In genomic region chr3:120615863-120616599, GRCh38 we compare ENCODE assay signal across 9 cellular contexts. TPM values are rescaled to one million over a fixed set of nuclear protein-coding genes. Genes with fewer than 3 reads are reported as not detected.
DNase-seq lines count a peak whose midpoint lies in the region; ATAC-seq, FAIRE-seq and TF ChIP-seq lines count a peak whose summit lies in the region.
"Had no signal": no experiment of that assay in that cellular context is flagged by ENCODE, and none has a peak within 500 bp of the region (broad histone marks: within the 10 kb centered on the region; RNA-seq: fewer than 3 reads in every experiment).

No MANE protein-coding gene starts in this region.

- TF ChIP-seq RAD21 in liver (IDR thresholded peaks at IDR 0.05) (no peak), HepG2 (CRISPR knock-in tag; IDR thresholded peaks at IDR 0.05) (no peak)

- ATAC-seq in HepG2: no peak
- no peak for ATAC-seq in GM21717 (IDR thresholded peaks at IDR 0.05; ENCODE audit: unreplicated experiment)
- ATAC-seq: A549 had no signal

- CTCF ChIA-PET in HepG2 (lab: Yijun Ruan, JAX; ENCODE audit: low intra/inter-chr PET ratio, low total read pairs): no interaction called here

- no peaks in the 10 kb centered on the region for H3K4me1 ChIP-seq in liver (ENCODE audit: control insufficient read depth in 4 of 4, insufficient read depth in 4 of 4, low read length in 3 of 4)
- H3K4me1 ChIP-seq in HepG2 (ENCODE audit: insufficient read depth, low read length): no peaks in the 10 kb centered on the region
- H3K4me1 ChIP-seq: A549 had no signal

- no peak for TF ChIP-seq POLR2A in HepG2 (IDR thresholded peaks at IDR 0.05; ENCODE audit: insufficient read depth in 1 of 2, low read depth in 2 of 2, low read length in 2 of 2)

- TF ChIP-seq CTCF in liver (IDR thresholded peaks at IDR 0.05; ENCODE audit: low read depth, low read length, missing input control): no peak
- no peak for TF ChIP-seq CTCF in HepG2 (CRISPR knock-in tag; IDR thresholded peaks at IDR 0.05)

- no peak for FAIRE-seq in HepG2 (lab: Jason Lieb, UNC)
- FAIRE-seq: A549 had no signal

- H3K4me3 ChIP-seq in liver (ENCODE audit: low read depth in 1 of 3, low read length in 3 of 3): no peak overlapping the region
- no peak overlapping the region for H3K4me3 ChIP-seq in HepG2 (replicated peaks in 1 of 3; ENCODE audit: insufficient read depth in 1 of 3, low read depth in 2 of 3, low read length in 3 of 3)
- H3K4me3 ChIP-seq: A549 had no signal

- H3K9ac ChIP-seq in liver (ENCODE audit: low read depth in 1 of 2, low read length in 2 of 2): no peak overlapping the region
- H3K9ac ChIP-seq in HepG2 (ENCODE audit: insufficient read depth, low read depth, low read length): no peak overlapping the region

- POLR2A ChIA-PET in HepG2 (lab: Yijun Ruan, JAX): no interaction called here

- no peak overlapping the region for H2AFZ ChIP-seq in HepG2 (ENCODE audit: low read length)

- BruUV-seq in HepG2 (replicated peaks; lab: Mats Ljungman, UMichigan): no TSS peak

- intact Hi-C loops in HepG2 (cut with micrococcal nuclease; ENCODE audit: unreplicated experiment): no loop called here

- in situ Hi-C loops in HepG2 (cut with HindIII; ENCODE audit: extremely low pct_ligation_motif_present, low pct_unique_long_range_greater_than_20kb): no loop called here

- no peaks in the 10 kb centered on the region for H4K20me1 ChIP-seq in HepG2 (ENCODE audit: insufficient read depth, low read length)

- H3K4me2 ChIP-seq in HepG2 (ENCODE audit: low read depth, low read length): no peak overlapping the region
- H3K4me2 ChIP-seq: A549 had no signal

- H3K36me3 ChIP-seq in liver (ENCODE audit: control insufficient read depth in 4 of 4, insufficient read depth in 3 of 4, low read depth in 1 of 4, low read length in 3 of 4): no peaks in the 10 kb centered on the region
- no peaks in the 10 kb centered on the region for H3K36me3 ChIP-seq in HepG2 (replicated peaks in 1 of 2; ENCODE audit: control insufficient read depth in 1 of 2, insufficient read depth in 2 of 2, low read length in 2 of 2)

- no peak overlapping the region for H3K27ac ChIP-seq in liver (ENCODE audit: low read depth in 1 of 2, low read length in 2 of 2)
- no peak overlapping the region for H3K27ac ChIP-seq in HepG2 (ENCODE audit: extremely low read length, insufficient read depth, low read length)
- H3K27ac ChIP-seq: A549 had no signal

- H3K79me2 ChIP-seq in HepG2 (ENCODE audit: insufficient read depth, low read length): no peaks in the 10 kb centered on the region

- DNase-seq in HepG2 (ENCODE audit: low spot score) (no peak), astrocyte of the hippocampus (ENCODE audit: low read depth, low spot score) (peak; percentile 78), islet precursor cell (peak; percentile 79), HuH-7.5 (ENCODE audit: low spot score) (no peak), NCI-H524 treated with DMSO at 0.1 percent for 48 hours (lab: John Stamatoyannopoulos, UW) (no peak), NCI-H187 (lab: John Stamatoyannopoulos, UW) (no peak)

- WGBS in liver: 82% methylated on average over 13 of the region's 13 CpGs
- 81% methylated on average over 9 of the region's 13 CpGs for WGBS in HepG2 (ENCODE audit: low lambda C conversion rate)

- no peaks in the 10 kb centered on the region for H3K9me3 ChIP-seq in liver (ENCODE audit: control insufficient read depth in 4 of 4, low read length in 3 of 4)
- H3K9me3 ChIP-seq in HepG2 (ENCODE audit: low read length): no peaks in the 10 kb centered on the region
- H3K9me3 ChIP-seq: A549 had no signal

- TF ChIP-seq EP300 in HepG2 (IDR thresholded peaks at IDR 0.05; ENCODE audit: low read depth in 2 of 2, low read length in 2 of 2) (no peak), HepG2 (CRISPR knock-in tag; IDR thresholded peaks at IDR 0.05; ENCODE audit: borderline replicate concordance) (no peak)

- H3K27me3 ChIP-seq in liver (ENCODE audit: control insufficient read depth in 4 of 4, insufficient read depth in 4 of 4, low read length in 3 of 4): no peaks in the 10 kb centered on the region
- H3K27me3 ChIP-seq in HepG2 (ENCODE audit: control insufficient read depth in 1 of 2, insufficient read depth in 2 of 2, low read length in 2 of 2): no peaks in the 10 kb centered on the region

TF ChIP-seq in liver, 16 proteins besides CTCF, POLR2A, EP300 and RAD21:
- TF ChIP-seq YY1 (IDR thresholded peaks at IDR 0.05) (peak; percentile 29), RXRA (IDR thresholded peaks at IDR 0.05) (no peak)

TF ChIP-seq in HepG2, 621 proteins besides CTCF, POLR2A, EP300 and RAD21 (continues in another document):
- no peak for TF ChIP-seq ZNF839 (CRISPR knock-in tag; IDR thresholded peaks at IDR 0.05; ENCODE audit: borderline replicate concordance)
- TF ChIP-seq ZNF232 (CRISPR knock-in tag; IDR thresholded peaks at IDR 0.05; ENCODE audit: borderline replicate concordance): no peak
- TF ChIP-seq FOXJ3 (CRISPR knock-in tag; IDR thresholded peaks at IDR 0.05; ENCODE audit: borderline replicate concordance): no peak
- TF ChIP-seq RARA (CRISPR knock-in tag; IDR thresholded peaks at IDR 0.05): no peak
- TF ChIP-seq HNF1A (IDR thresholded peaks at IDR 0.05; ENCODE audit: low read depth): no peak
- no peak for TF ChIP-seq HNF1A (CRISPR knock-in tag; IDR thresholded peaks at IDR 0.05; ENCODE audit: borderline replicate concordance)
- TF ChIP-seq ZNF772 (CRISPR knock-in tag; IDR thresholded peaks at IDR 0.05): no peak
- TF ChIP-seq ZNF691 (CRISPR knock-in tag; IDR thresholded peaks at IDR 0.05; ENCODE audit: borderline replicate concordance, low read depth): no peak
- no peak for TF ChIP-seq KDM4B (CRISPR knock-in tag; IDR thresholded peaks at IDR 0.05)
- TF ChIP-seq JARID2 (CRISPR knock-in tag; IDR thresholded peaks at IDR 0.05; ENCODE audit: insufficient replicate concordance): no peak
- TF ChIP-seq HNRNPL (IDR thresholded peaks at IDR 0.05; ENCODE audit: low read depth, low read length): no peak
- TF ChIP-seq PTBP1 (IDR thresholded peaks at IDR 0.05; ENCODE audit: low read depth, low read length, poor library complexity, severe bottlenecking): no peak
- TF ChIP-seq KMT2A (CRISPR knock-in tag; IDR thresholded peaks at IDR 0.05): no peak

RNA-seq across cellular contexts. Expression of gene NDUFB4, which starts 19.9 kb away (rescaled TPM):
- total RNA-seq in liver (10 to 100 TPM; 28.4 to 29.8 TPM), HepG2 (2016; rRNA removed; fragmentation: Illumina TruSeq; extraction: Trizol) (115 and 117 TPM in 2 replicates)
- polyA plus RNA-seq in liver (100 to 1,000 TPM; 124 to 269 TPM), HepG2 (2011; rRNA removed) (114 and 116 TPM in 2 replicates)
- total RNA-seq in HepG2 (2016; cell fraction: cytosol; rRNA removed; fragmentation: Illumina TruSeq; extraction: Trizol; ENCODE audit: low read depth): 39.9 and 43.6 TPM in 2 replicates
- 110 and 124 TPM in 2 replicates for total RNA-seq in HepG2 (2016; cell fraction: insoluble cytoplasmic fraction; rRNA removed; fragmentation: Illumina TruSeq; extraction: Trizol)
- total RNA-seq in HepG2 (2016; cell fraction: membrane; rRNA removed; fragmentation: Illumina TruSeq; extraction: Trizol): 33.6 and 35.8 TPM in 2 replicates
- 55.5 and 56.1 TPM in 2 replicates for total RNA-seq in HepG2 (2016; cell fraction: nucleus; rRNA removed; fragmentation: Illumina TruSeq; extraction: Trizol)
- polyA plus RNA-seq in HepG2 (2011; cell fraction: cytosol; rRNA removed): 159 and 174 TPM in 2 replicates
- polyA plus RNA-seq in HepG2 (2011; cell fraction: nucleus; rRNA removed): 62.2 and 63.2 TPM in 2 replicates
- 93.3 and 104 TPM in 2 replicates for polyA plus RNA-seq in HepG2 (2012)
- polyA plus RNA-seq in HepG2 (2016; cell fraction: cytosol; fragmentation: Illumina TruSeq; extraction: Trizol; ENCODE audit: low read depth): 81.3 and 104 TPM in 2 replicates
- polyA plus RNA-seq in HepG2 (2016; cell fraction: insoluble cytoplasmic fraction; fragmentation: Illumina TruSeq; extraction: Trizol; ENCODE audit: low read depth): 235 and 273 TPM in 2 replicates
- polyA plus RNA-seq in HepG2 (2016; cell fraction: membrane; fragmentation: Illumina TruSeq; extraction: Trizol; ENCODE audit: low read depth): 63.4 and 67.0 TPM in 2 replicates
- polyA plus RNA-seq in HepG2 (2016; cell fraction: nucleus; fragmentation: Illumina TruSeq; extraction: Trizol; ENCODE audit: insufficient read depth, low read depth): 131 and 145 TPM in 2 replicates
- polyA minus RNA-seq in HepG2 (2011; rRNA and poly(A)+ RNA removed; ENCODE audit: low replicate concordance): 56.8 and 189 TPM in 2 replicates
- polyA minus RNA-seq in HepG2 (2011; cell fraction: cytosol; rRNA and poly(A)+ RNA removed): 65.4 and 78.7 TPM in 2 replicates
- 34.8 and 40.0 TPM in 2 replicates for polyA minus RNA-seq in HepG2 (2011; cell fraction: nucleus; rRNA and poly(A)+ RNA removed)

Comparison
In these comparisons a context has a peak if more than half of its experiments do, and no peak if none do; other contexts are left out.
1. DNase-seq: peak in astrocyte of the hippocampus (single experiment) and islet precursor cell (single experiment); none in HepG2 (single experiment), HuH-7.5 (single experiment), NCI-H524 treated with DMSO at 0.1 percent for 48 hours (single experiment) and NCI-H187 (0 of 2).